In genomic region chr18:7950380-7951143, GRCh38 we compare ENCODE assay signal across 12 cellular contexts.
A peak's percentile ranks its signal among the peaks of the same experiment; 100 is the strongest.
DNase-seq lines count a peak whose midpoint lies in the region; ATAC-seq, FAIRE-seq and TF ChIP-seq lines count a peak whose summit lies in the region.
"Had no signal": no experiment of that assay in that cellular context is flagged by ENCODE, and none has a peak within 500 bp of the region (broad histone marks: within the 10 kb centered on the region; RNA-seq: fewer than 3 reads in every experiment).

No MANE protein-coding gene starts in this region.

- no peaks in the 10 kb centered on the region for H3K9me3 ChIP-seq in PC-9 (ENCODE audit: insufficient read depth, low read depth)
- H3K9me3 ChIP-seq in endothelial cell of umbilical vein (replicated peaks; ENCODE audit: control insufficient read depth, insufficient read depth, low read length) = no peaks in the 10 kb centered on the region
- H3K9me3 ChIP-seq: left ventricle myocardium inferior had no signal

- no peaks in the 10 kb centered on the region for H3K9me1 ChIP-seq in endothelial cell of umbilical vein (replicated peaks; ENCODE audit: control insufficient read depth, extremely low read depth, insufficient read depth, low read length)

- TF ChIP-seq POLR2A in endothelial cell of umbilical vein (IDR thresholded peaks at IDR 0.05; ENCODE audit: low read depth, low read length) = no peak

- H3K27ac Mint-ChIP-seq in activated CD4-positive, alpha-beta T cell treated with anti-CD3 and anti-CD28 coated beads, Interleukin-2, amount 10 ng/mL, durations not matched to agents 24 days and 14 days = no peak overlapping the region

- FAIRE-seq in endothelial cell of umbilical vein (lab: Jason Lieb, UNC) = no peak

- peaks cover 38% of the 10 kb centered on the region for H3K4me1 ChIP-seq in PC-9 (replicated peaks; ENCODE audit: insufficient read depth)
- peaks cover 28% of the 10 kb centered on the region for H3K4me1 ChIP-seq in endothelial cell of umbilical vein (ENCODE audit: control insufficient read depth, extremely low read depth, insufficient read depth, low read length)

- peak; percentile 41 for TF ChIP-seq CTCF in PC-9 (conservative IDR thresholded peaks at IDR 0.05)
- TF ChIP-seq CTCF in endothelial cell of umbilical vein (IDR thresholded peaks at IDR 0.05; ENCODE audit: extremely low read depth in 1 of 2, insufficient read depth in 1 of 2, low read depth in 1 of 2, low read length in 2 of 2) = no peak
- TF ChIP-seq CTCF in retinal pigment epithelial cell (conservative IDR thresholded peaks at IDR 0.05; ENCODE audit: low read depth, low read length) = no peak

- H3K9me3 Mint-ChIP-seq in activated CD4-positive, alpha-beta T cell treated with anti-CD3 and anti-CD28 coated beads, Interleukin-2, amount 10 ng/mL, durations not matched to agents 24 days and 14 days = no peaks in the 10 kb centered on the region

- no peaks in the 10 kb centered on the region for H3K27me3 Mint-ChIP-seq in activated CD4-positive, alpha-beta T cell treated with anti-CD3 and anti-CD28 coated beads, Interleukin-2, amount 10 ng/mL, durations not matched to agents 24 days and 14 days

- H3K79me2 ChIP-seq in PC-9 (ENCODE audit: low read depth) (no peaks in the 10 kb centered on the region), endothelial cell of umbilical vein (ENCODE audit: control insufficient read depth, insufficient read depth, low read length) (no peaks in the 10 kb centered on the region)

- no peaks in the 10 kb centered on the region; the same call in 1 of the 2 replicates for H3K9me2 ChIP-seq in PC-9 (ENCODE audit: insufficient read depth)

- H3K27ac ChIP-seq in PC-9 (peak overlapping the region; percentile 82), endothelial cell of umbilical vein (ENCODE audit: insufficient read depth, low read depth, low read length) (no peak overlapping the region)
- H3K27ac ChIP-seq: left ventricle myocardium inferior had no signal

- intact Hi-C loops in activated CD4-positive, alpha-beta T cell treated with anti-CD3 and anti-CD28 coated beads, Interleukin-2, amount 10 ng/mL, durations not matched to agents 24 days and 14 days (cut with micrococcal nuclease) = no loop called here
- intact Hi-C loops in PC-9 (cut with micrococcal nuclease; ENCODE audit: unreplicated experiment) (loop anchor here (1.0 to 10.0 kb wide), 4 partner anchors 29 to 174 kb away; no protein-coding TSS in a partner anchor), endothelial cell of umbilical vein (cut with micrococcal nuclease) (no loop called here)

- H4K20me1 ChIP-seq in PC-9 (ENCODE audit: insufficient read depth) = no peaks in the 10 kb centered on the region
- H4K20me1 ChIP-seq in endothelial cell of umbilical vein (replicated peaks; ENCODE audit: control insufficient read depth, extremely low read depth, insufficient read depth, low read length) = no peaks in the 10 kb centered on the region

- peaks cover 3% of the 10 kb centered on the region for H3K36me3 Mint-ChIP-seq in activated CD4-positive, alpha-beta T cell treated with anti-CD3 and anti-CD28 coated beads, Interleukin-2, amount 10 ng/mL, durations not matched to agents 24 days and 14 days (ENCODE audit: low read depth)

- peaks cover 9% of the 10 kb centered on the region; the same call in 1 of the 2 replicates for H3F3A ChIP-seq in PC-9 (ENCODE audit: insufficient read depth, low read depth)

- H3K4me1 Mint-ChIP-seq in activated CD4-positive, alpha-beta T cell treated with anti-CD3 and anti-CD28 coated beads, Interleukin-2, amount 10 ng/mL, durations not matched to agents 24 days and 14 days = peaks cover 22% of the 10 kb centered on the region

- H3K4me2 ChIP-seq in PC-9 (peak overlapping the region; percentile 59), endothelial cell of umbilical vein (ENCODE audit: insufficient read depth, low read length) (no peak overlapping the region)

- peak; percentile 54 for DNase-seq in activated CD4-positive, alpha-beta T cell treated with anti-CD3 and anti-CD28 coated beads, Interleukin-2, amount 10 ng/mL, durations not matched to agents 24 days and 14 days
- no peak for DNase-seq in activated CD4-positive, alpha-beta T cell treated with anti-CD3 and anti-CD28 coated beads, Interleukin-2, amount 50 U/mL, for 48 hours
- peak; percentile 59 to 88 for DNase-seq in PC-9
- DNase-seq in endothelial cell of umbilical vein (ENCODE audit: low read depth, low spot score) = peak; percentile 46
- peak; percentile 22 for DNase-seq in retinal pigment epithelial cell (ENCODE audit: low read depth)
- no peak for DNase-seq in NCI-H2029 treated with DMSO at 0.1 percent for 48 hours (lab: John Stamatoyannopoulos, UW)
- no peak for DNase-seq in NCI-H774 (lab: John Stamatoyannopoulos, UW)
- DNase-seq: left ventricle myocardium inferior, NCI-H1694 treated with DMSO at 0.1 percent for 48 hours, retina, SIG-M5 had no signal

- CTCF ChIA-PET in PC-9 (lab: Charles Lee) (interaction anchor here (0.6 to 1.1 kb wide), 2 partner anchors 138 to 160 kb away, joined by 3 to 8 read pairs; no protein-coding TSS in a partner anchor), endothelial cell of umbilical vein (lab: Charles Lee) (interaction anchor here (0.8 to 1.4 kb wide), 2 partner anchors 8 to 24 kb away, joined by 3 to 6 read pairs; no protein-coding TSS in a partner anchor)

- dilution Hi-C loops in endothelial cell of umbilical vein (cut with MboI; ENCODE audit: extremely low pct_ligation_motif_present, low sequenced_read_pairs) = no loop called here

- POLR2A ChIA-PET in PC-9 (lab: Charles Lee; ENCODE audit: unreplicated experiment) (interaction anchor here (0.6 to 0.7 kb wide), 3 partner anchors 389 to 662 kb away, joined by 3 to 4 read pairs (median 4); no protein-coding TSS in a partner anchor), endothelial cell of umbilical vein (lab: Charles Lee) (no interaction called here)

- H3K4me3 Mint-ChIP-seq in activated CD4-positive, alpha-beta T cell treated with anti-CD3 and anti-CD28 coated beads, Interleukin-2, amount 10 ng/mL, durations not matched to agents 24 days and 14 days = no peak overlapping the region

- BruUV-seq in PC-9 (replicated peaks; lab: Mats Ljungman, UMichigan) = TSS peak; percentile 99
- no TSS peak for BruUV-seq in endothelial cell of umbilical vein (replicated peaks; lab: Mats Ljungman, UMichigan)

- H2AFZ ChIP-seq in PC-9 = no peak overlapping the region
- H2AFZ ChIP-seq in endothelial cell of umbilical vein (ENCODE audit: low read depth, low read length) = no peak overlapping the region

- no peak overlapping the region for H3K4me3 ChIP-seq in PC-9
- no peak overlapping the region for H3K4me3 ChIP-seq in endothelial cell of umbilical vein (replicated peaks in 1 of 3; ENCODE audit: insufficient read depth in 1 of 3, low read depth in 1 of 3, low read length in 3 of 3)
- no peak overlapping the region for H3K4me3 ChIP-seq in retinal pigment epithelial cell (ENCODE audit: low read length)
- H3K4me3 ChIP-seq: left ventricle myocardium inferior had no signal

- H3K27me3 ChIP-seq in PC-9 (ENCODE audit: insufficient read depth, low read depth) (no peaks in the 10 kb centered on the region), endothelial cell of umbilical vein (ENCODE audit: control insufficient read depth in 2 of 2, insufficient read depth in 2 of 2, low read length in 2 of 2) (no peaks in the 10 kb centered on the region)

- H3K36me3 ChIP-seq in PC-9 (ENCODE audit: low read depth) (0 out of 2 replicates have a peak, but pooled peaks cover 5% of the 10 kb centered on the region), endothelial cell of umbilical vein (ENCODE audit: control insufficient read depth in 2 of 2, extremely low read depth in 1 of 2, insufficient read depth in 2 of 2, low read length in 2 of 2) (no peaks in the 10 kb centered on the region)

- no peak overlapping the region for H3K9ac ChIP-seq in endothelial cell of umbilical vein (replicated peaks; ENCODE audit: extremely low read depth, insufficient read depth, low read length)

- ATAC-seq in HG03460 (IDR thresholded peaks at IDR 0.05; ENCODE audit: unreplicated experiment) = no peak

TF ChIP-seq in endothelial cell of umbilical vein, 7 proteins besides CTCF, POLR2A, EP300 and RAD21:
- TF ChIP-seq FOS (IDR thresholded peaks at IDR 0.05; ENCODE audit: borderline replicate concordance, insufficient read depth, low read length) (peak; percentile 50), JUN (IDR thresholded peaks at IDR 0.05; ENCODE audit: borderline replicate concordance, insufficient read depth, insufficient read length, low read depth) (no peak), MYC (IDR thresholded peaks at IDR 0.05; ENCODE audit: low read depth, low read length) (no peak), MAX (IDR thresholded peaks at IDR 0.05; ENCODE audit: insufficient read depth, insufficient read length) (no peak)

Comparison
In these comparisons a context has a peak if more than half of its experiments do, and no peak if none do; other contexts are left out.
1. DNase-seq: peak in activated CD4-positive, alpha-beta T cell treated with anti-CD3 and anti-CD28 coated beads, Interleukin-2, amount 10 ng/mL, durations not matched to agents 24 days and 14 days (single experiment), PC-9 (2 of 2), endothelial cell of umbilical vein (single experiment) and retinal pigment epithelial cell (single experiment); none in activated CD4-positive, alpha-beta T cell treated with anti-CD3 and anti-CD28 coated beads, Interleukin-2, amount 50 U/mL, for 48 hours (0 of 2), NCI-H2029 treated with DMSO at 0.1 percent for 48 hours (single experiment) and NCI-H774 (single experiment).